In genomic region chr17:45718791-45719190, GRCh38 we compare ENCODE assay signal across 24 cellular contexts.
"Had no signal": no experiment of that assay in that cellular context is flagged by ENCODE, and none has a peak within 500 bp of the region (broad histone marks: within the 10 kb centered on the region; RNA-seq: fewer than 3 reads in every experiment).

No MANE protein-coding gene starts in this region.

- H3K4me1 ChIP-seq: colonic mucosa, foreskin keratinocyte, left ventricle myocardium inferior, neural progenitor cell, pancreas, testis, tibial nerve, upper lobe of right lung had no signal

- H3K4me2 ChIP-seq: neural progenitor cell had no signal

- H3K27ac ChIP-seq: colonic mucosa, foreskin keratinocyte, left ventricle myocardium inferior, neural progenitor cell, pancreas, testis, tibial nerve, upper lobe of right lung, vagina had no signal

- H3K9ac ChIP-seq: neural progenitor cell had no signal

- DNase-seq: colonic mucosa; effector CD4-positive, alpha-beta T cell; endodermal cell; erythroblast; immature natural killer cell; kidney; left cardiac atrium; left ventricle myocardium inferior; mesenchymal stem cell; midbrain; nucleus accumbens; pancreas; right cardiac atrium; small intestine; stimulated activated CD4-positive, alpha-beta T cell treated with anti-CD3 and anti-CD28 coated beads, Interleukin-2, amount 100 ng/mL, for 48 hours; stimulated activated naive CD4-positive, alpha-beta T cell treated with Interleukin-2 at 50 U/mL for 16 hours; testis; upper lobe of right lung had no signal

- H3K9me3 ChIP-seq: colonic mucosa, pancreas, testis, upper lobe of right lung, vagina had no signal

- H3K4me3 ChIP-seq: colonic mucosa, left ventricle myocardium inferior, lung, neural progenitor cell, pancreas, testis, tibial nerve, upper lobe of right lung, vagina had no signal

- H3K27me3 ChIP-seq: testis, vagina had no signal

- ATAC-seq: foreskin keratinocyte; left cardiac atrium; natural killer cell treated with Interleukin-12 subunit alpha and Interleukin-12 subunit beta and Interleukin-15 and Interleukin-18, amount 100 ng/mL, for 72 hours; right cardiac atrium had no signal

- H3K36me3 ChIP-seq: colonic mucosa, left ventricle myocardium inferior, neural progenitor cell, pancreas, tibial nerve, upper lobe of right lung, vagina had no signal

- H2AFZ ChIP-seq: neural progenitor cell had no signal
